In genomic region chr4:164948006-164948405, GRCh38 we compare ENCODE assay signal across 4 cellular contexts. TPM values are rescaled to one million over a fixed set of nuclear protein-coding genes. Genes with fewer than 3 reads are reported as not detected.
"Had no signal": no experiment of that assay in that cellular context is flagged by ENCODE, and none has a peak within 500 bp of the region (broad histone marks: within the 10 kb centered on the region; RNA-seq: fewer than 3 reads in every experiment).

No MANE protein-coding gene starts in this region.

RNA-seq across cellular contexts. Expression of gene TRIM61, which starts 29.5 kb away (rescaled TPM):
- total RNA-seq: body of pancreas, dermis blood vessel endothelial cell, glomerular endothelial cell had no signal
- polyA plus RNA-seq: endothelial cell of umbilical vein had no signal
